ENCODE assay signal across 14 cellular contexts in the genomic region with DNA sequence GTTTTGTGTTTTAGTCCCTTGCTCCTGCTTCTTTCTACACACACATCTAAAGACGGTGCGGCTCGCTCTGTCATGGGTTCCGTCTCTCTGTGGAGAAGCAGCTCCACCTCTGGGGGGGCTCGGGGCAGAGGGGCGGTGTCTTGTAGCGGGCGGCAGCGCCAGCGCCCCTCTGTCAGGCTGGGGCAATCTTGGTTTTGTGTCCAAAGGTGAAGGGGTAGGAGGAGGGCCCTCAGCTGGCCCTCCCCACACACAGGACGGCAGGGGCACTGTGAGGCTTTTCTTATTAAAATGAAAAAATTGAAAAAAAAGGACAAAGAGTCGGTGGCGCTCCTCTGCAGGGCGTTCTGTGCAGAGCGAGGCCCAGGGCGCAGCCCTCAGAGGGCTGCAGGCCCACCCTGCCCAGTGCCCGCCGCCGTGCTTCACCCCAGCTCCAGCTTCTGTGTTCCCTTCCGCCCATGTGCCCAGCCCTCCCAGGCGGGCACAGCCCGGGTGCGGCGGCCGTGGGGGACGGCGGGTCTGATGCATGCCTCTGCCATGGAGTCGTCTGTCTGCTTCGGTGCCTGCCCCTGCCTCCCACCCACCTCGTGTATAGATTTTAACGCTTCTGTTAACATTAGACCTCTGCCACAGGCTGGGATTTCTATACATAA.
"Had no signal": no experiment of that assay in that cellular context is flagged by ENCODE, and none has a peak within 500 bp of the region (broad histone marks: within the 10 kb centered on the region; RNA-seq: fewer than 3 reads in every experiment).

No MANE protein-coding gene starts in this region.

- H3K27me3 ChIP-seq: testis had no signal

- H3K9me3 ChIP-seq: testis had no signal

- ATAC-seq: activated CD8-positive, alpha-beta memory T cell treated with anti-CD3 and anti-CD28 coated beads, Interleukin-2, amount 10 ng/mL, durations not matched to agents 7 days and 5 days; naive thymus-derived CD8-positive, alpha-beta T cell had no signal

- DNase-seq: activated B cell treated with CpG ODN at 0.5 μM for 24 hours; activated CD4-positive, alpha-beta memory T cell treated with anti-CD3 and anti-CD28 coated beads for 36 hours; activated CD4-positive, alpha-beta T cell treated with anti-CD3 and anti-CD28 coated beads for 4 hours; activated CD8-positive, alpha-beta memory T cell treated with anti-CD3 and anti-CD28 coated beads, Interleukin-2, amount 10 ng/mL, durations not matched to agents 7 days and 5 days; mesenchymal stem cell; naive thymus-derived CD8-positive, alpha-beta T cell; nucleus accumbens; posterior cingulate gyrus; stimulated activated CD4-positive, alpha-beta T cell treated with anti-CD3 and anti-CD28 coated beads, Interleukin-12 subunit alpha, Interleukin-12 subunit beta, amount 100 ng/mL, for 4 hours; stimulated activated CD4-positive, alpha-beta T cell treated with anti-CD3 and anti-CD28 coated beads, Interleukin-1b, Interleukin-23, amount 100 ng/mL, for 48 hours; stimulated activated naive CD4-positive, alpha-beta T cell treated with Interleukin-2 at 50 U/mL for 16 hours; T-helper 1 cell; T-helper 9 cell; testis had no signal

- H3K4me3 ChIP-seq: testis had no signal
